In the genomic region with DNA sequence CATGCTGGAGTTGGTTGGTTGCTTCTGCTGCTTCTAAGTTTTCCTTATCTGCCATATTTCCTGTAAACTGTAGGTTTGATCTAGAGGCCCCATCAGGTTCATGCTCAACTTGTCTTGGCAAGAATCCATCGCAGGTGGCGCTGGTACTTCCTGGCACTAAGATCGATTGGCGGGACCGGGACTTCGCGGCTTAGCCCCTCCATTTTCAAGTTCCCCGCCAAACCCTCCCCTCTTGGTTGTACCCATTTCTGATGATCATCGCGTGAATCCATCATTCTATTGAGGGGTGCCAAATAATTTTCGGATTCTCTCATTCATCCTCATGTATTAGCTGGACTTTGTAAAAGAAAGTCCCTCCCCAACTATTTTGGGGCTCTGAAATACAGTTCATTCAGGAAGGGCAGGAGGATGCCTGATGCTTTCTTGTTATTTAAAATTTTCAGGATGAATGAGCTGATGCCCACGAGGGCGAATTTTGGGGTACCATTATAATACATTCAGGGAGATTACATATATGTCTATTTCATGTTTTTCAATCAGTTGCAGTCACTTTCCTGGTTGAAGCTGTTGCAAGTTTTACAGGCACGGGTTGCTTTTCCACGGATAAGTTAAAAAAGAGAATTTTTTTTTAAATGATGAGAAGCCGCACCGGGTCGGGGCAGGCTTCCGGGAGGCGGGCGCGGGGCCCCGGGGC, we compare ENCODE assay signal across 8 cellular contexts. TPM values are rescaled to one million over a fixed set of nuclear protein-coding genes. Genes with fewer than 3 reads are reported as not detected.
DNase-seq lines count a peak whose midpoint lies in the region; ATAC-seq and TF ChIP-seq lines count a peak whose summit lies in the region.

No MANE protein-coding gene starts in this region.

- TF ChIP-seq CTCF in BJ (IDR thresholded peaks at IDR 0.05; ENCODE audit: insufficient read depth, low read depth, low read length) (peak; percentile 24; the same call in 1 of the 2 replicates), OCI-LY7 (conservative IDR thresholded peaks at IDR 0.05; ENCODE audit: low read length) (peak; percentile 91), fibroblast of lung (conservative IDR thresholded peaks at IDR 0.05 in 1 of 2, IDR thresholded peaks at IDR 0.05 in 1 of 2; ENCODE audit: low read depth in 1 of 2, low read length in 2 of 2) (peak in 1 of 2 donors; percentile 25)

- BruUV-seq in OCI-LY7 (replicated peaks; lab: Mats Ljungman, UMichigan): no TSS peak

- POLR2A ChIA-PET in BJ (lab: Charles Lee) (no interaction called here), OCI-LY7 (lab: Charles Lee) (interaction anchor here (0.6 to 0.9 kb wide), 4 partner anchors 51 to 284 kb away, joined by 3 to 5 read pairs (median 3); a partner anchor contains a TSS)

- no peak for DNase-seq in BJ (ENCODE audit: low read depth)
- peak; percentile 98 for DNase-seq in Jurkat, Clone E6-1 (ENCODE audit: low read depth, low spot score)
- DNase-seq in OCI-LY7 (ENCODE audit: low spot score): peak; percentile 95
- peak; percentile 65 for DNase-seq in activated T-cell treated with anti-CD3 and anti-CD28 coated beads for 1 hour (ENCODE audit: low read depth)
- DNase-seq in fibroblast of lung (ENCODE audit: low read depth in 2 of 2): peak; percentile 28 to 49
- DNase-seq in nucleus accumbens (lab: John Stamatoyannopoulos, UW): peak in 32 of 56 donors; percentile 2 to 73 (median 30)

- intact Hi-C loops in OCI-LY7 (cut with micrococcal nuclease; ENCODE audit: unreplicated experiment): no loop called here

- H3K36me3 ChIP-seq in BJ (ENCODE audit: control insufficient read depth, insufficient read depth, low read length) (no peaks in the 10 kb centered on the region), OCI-LY7 (ENCODE audit: insufficient read depth, low read length) (peaks cover 37% of the 10 kb centered on the region), fibroblast of lung (ENCODE audit: control insufficient read depth, insufficient read depth, low read length) (no peaks in the 10 kb centered on the region), thymus (ENCODE audit: control insufficient read depth, insufficient read depth) (no peaks in the 10 kb centered on the region)

- H3K9me3 ChIP-seq in OCI-LY7 (ENCODE audit: low read length) (0 out of 2 replicates have a peak, but pooled peaks cover under 1% of the 10 kb centered on the region), fibroblast of lung (ENCODE audit: control insufficient read depth, insufficient read depth, low read depth, low read length) (no peaks in the 10 kb centered on the region), thymus (ENCODE audit: control insufficient read depth) (no peaks in the 10 kb centered on the region)

- ATAC-seq in GM19395 (IDR thresholded peaks at IDR 0.05; ENCODE audit: unreplicated experiment): peak; percentile 36

- H3K4me1 ChIP-seq in OCI-LY7 (ENCODE audit: insufficient read depth, low read length, poor library complexity, severe bottlenecking) (peaks cover 41% of the 10 kb centered on the region), fibroblast of lung (ENCODE audit: control insufficient read depth, extremely low read depth, insufficient read depth, low read length) (peaks cover 3% of the 10 kb centered on the region), thymus (ENCODE audit: control insufficient read depth, insufficient read depth, low read length) (peaks cover 17% of the 10 kb centered on the region)

- H3K79me2 ChIP-seq in OCI-LY7 (ENCODE audit: insufficient read depth, low read depth, low read length): peaks cover 53% of the 10 kb centered on the region
- H3K79me2 ChIP-seq in fibroblast of lung (ENCODE audit: control insufficient read depth, insufficient read depth, low read length): peaks cover 7% of the 10 kb centered on the region

- no peak overlapping the region for H3K9ac ChIP-seq in fibroblast of lung (ENCODE audit: insufficient read depth, low read length)

- CTCF ChIA-PET in BJ (lab: Yijun Ruan, JAX): no interaction called here
- CTCF ChIA-PET in OCI-LY7 (lab: Charles Lee; ENCODE audit: unreplicated experiment): interaction anchor here (0.6 kb wide), 1 partner anchor 128 kb away, joined by 10 read pairs; no protein-coding TSS in a partner anchor

- 1% methylated on average over 23 of the region's 23 CpGs for WGBS in thymus

- peak overlapping the region; percentile 45 for H3K4me3 ChIP-seq in BJ (ENCODE audit: low read depth, low read length)
- H3K4me3 ChIP-seq in Jurkat, Clone E6-1 (ENCODE audit: low read length): peak overlapping the region; percentile 49
- peak overlapping the region; percentile 87 for H3K4me3 ChIP-seq in OCI-LY7 (ENCODE audit: low read depth, low read length, poor library complexity, severe bottlenecking)
- H3K4me3 ChIP-seq in fibroblast of lung (replicated peaks in 1 of 4; ENCODE audit: control extremely low read depth in 1 of 4, insufficient read depth in 1 of 4, low read depth in 3 of 4, low read length in 4 of 4): peak overlapping the region; percentile 26 to 75 (median 52)
- H3K4me3 ChIP-seq in thymus (ENCODE audit: low read length): peak overlapping the region; percentile 79

- peak overlapping the region; percentile 98 for H3K4me2 ChIP-seq in OCI-LY7 (ENCODE audit: low read length)
- H3K4me2 ChIP-seq in fibroblast of lung (ENCODE audit: extremely low read depth, insufficient read depth, low read length): peak overlapping the region; percentile 69

- H3K27me3 ChIP-seq in BJ (ENCODE audit: control insufficient read depth, insufficient read depth, low read length) (no peaks in the 10 kb centered on the region), fibroblast of lung (ENCODE audit: control insufficient read depth, insufficient read depth, low read length) (no peaks in the 10 kb centered on the region), thymus (ENCODE audit: control insufficient read depth, insufficient read depth) (no peaks in the 10 kb centered on the region)

- H2AFZ ChIP-seq in OCI-LY7 (ENCODE audit: low read length) (peak overlapping the region; percentile 95), fibroblast of lung (ENCODE audit: low read length) (peak overlapping the region; percentile 69)

- H4K20me1 ChIP-seq in OCI-LY7 (ENCODE audit: insufficient read depth, low read length) (peaks cover 10% of the 10 kb centered on the region; the same call in 1 of the 2 replicates), fibroblast of lung (ENCODE audit: control insufficient read depth, extremely low read depth, insufficient read depth, low read length) (no peaks in the 10 kb centered on the region)

- H3K27ac ChIP-seq in OCI-LY7 (ENCODE audit: low read depth, low read length, poor library complexity, severe bottlenecking) (peak overlapping the region; percentile 96), fibroblast of lung (ENCODE audit: insufficient read depth, low read length) (no peak overlapping the region), thymus (ENCODE audit: low read depth) (peak overlapping the region; percentile 80)

- H3K9me2 ChIP-seq in OCI-LY7 (ENCODE audit: insufficient read depth, low read length): no peaks in the 10 kb centered on the region

RNA-seq across cellular contexts. Expression of a gene that starts 0.4 kb away (rescaled TPM):
- polyA plus RNA-seq in BJ (2011; rRNA removed) (1.9 and 2.5 TPM in 2 replicates), fibroblast of lung (2.3 and 4.9 TPM in 2 replicates), thymus (2.6 TPM)
- 2.1 and 2.4 TPM in 2 replicates for polyA minus RNA-seq in BJ (2011; rRNA and poly(A)+ RNA removed)
- 18.2 TPM for polyA plus RNA-seq in Jurkat, Clone E6-1 (2012; ENCODE audit: insufficient read depth, insufficient read length)
- total RNA-seq in OCI-LY7 (2014; rRNA removed; shearing (Covaris generic)): 62.6 and 73.4 TPM in 2 replicates
- total RNA-seq in OCI-LY7 (2022) (118 and 120 TPM in 2 replicates), fibroblast of lung (2.5 and 2.6 TPM in 2 replicates)
- 1.9 and 4.1 TPM in 2 replicates for polyA plus RNA-seq in fibroblast of lung (2012)
- 1.3 and 5.2 TPM in 2 replicates for polyA minus RNA-seq in fibroblast of lung (ENCODE audit: low replicate concordance)

RNA-seq across cellular contexts. Expression of a gene that starts 4.1 kb away (rescaled TPM):
- polyA plus RNA-seq in BJ (2011; rRNA removed) (5.9 and 10.6 TPM in 2 replicates), fibroblast of lung (5.4 and 8.4 TPM in 2 replicates), thymus (9.2 TPM)
- polyA minus RNA-seq in BJ (2011; rRNA and poly(A)+ RNA removed): 13.0 and 14.9 TPM in 2 replicates
- 30.3 TPM for polyA plus RNA-seq in Jurkat, Clone E6-1 (2012; ENCODE audit: insufficient read depth, insufficient read length)
- total RNA-seq in OCI-LY7 (2014; rRNA removed; shearing (Covaris generic)): 32.0 and 34.2 TPM in 2 replicates
- total RNA-seq in OCI-LY7 (2022) (25.2 and 34.5 TPM in 2 replicates), fibroblast of lung (10.4 and 11.6 TPM in 2 replicates)
- 9.5 and 14.3 TPM in 2 replicates for polyA plus RNA-seq in fibroblast of lung (2012)
- polyA minus RNA-seq in fibroblast of lung (ENCODE audit: low replicate concordance): 13.6 and 46.1 TPM in 2 replicates
